Comparison of ENCODE assay signal across 8 cellular contexts in the genomic region with DNA sequence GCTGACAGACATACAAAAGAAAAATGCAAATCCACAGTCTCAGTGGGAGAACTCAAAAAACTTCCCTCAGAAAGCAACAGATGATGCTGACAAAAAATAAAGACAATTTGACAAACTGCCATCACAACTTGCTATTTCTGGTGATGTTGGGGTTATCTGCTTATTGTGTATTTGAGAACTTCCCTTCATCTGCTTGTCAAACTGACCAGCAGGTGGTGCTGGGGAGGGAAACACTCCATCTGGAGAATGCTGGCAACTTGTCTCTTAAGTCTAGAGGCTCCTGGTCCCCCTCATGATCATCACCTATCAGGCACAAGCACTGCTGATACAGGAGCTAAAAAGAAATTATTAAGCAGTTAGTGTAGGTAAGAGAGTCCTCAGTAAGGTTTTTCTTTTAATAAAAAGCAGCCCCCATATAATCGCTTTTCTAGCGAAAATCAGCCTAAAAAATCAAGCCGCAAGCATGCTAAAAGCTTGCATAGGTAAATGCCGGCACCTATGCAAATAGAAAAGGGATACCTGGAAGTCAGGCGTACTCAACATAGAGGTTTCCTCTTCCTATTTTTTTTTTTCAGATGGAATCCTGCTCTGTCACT. TPM values are rescaled to one million over a fixed set of nuclear protein-coding genes. Genes with fewer than 3 reads are reported as not detected.
A peak's percentile ranks its signal among the peaks of the same experiment; 100 is the strongest.
DNase-seq lines count a peak whose midpoint lies in the region; ATAC-seq, FAIRE-seq and TF ChIP-seq lines count a peak whose summit lies in the region.

No MANE protein-coding gene starts in this region.

- no peaks in the 10 kb centered on the region for H3K9me3 ChIP-seq in keratinocyte (ENCODE audit: control insufficient read depth, low read depth, low read length)

- peak; percentile 58 to 74 (median 62) for TF ChIP-seq CTCF in keratinocyte (optimal IDR thresholded peaks at IDR 0.05 in 1 of 3, IDR thresholded peaks at IDR 0.05 in 1 of 3, conservative IDR thresholded peaks at IDR 0.05 in 1 of 3; ENCODE audit: extremely low read depth in 1 of 3, insufficient read depth in 2 of 3, low read length in 3 of 3)

- FAIRE-seq in keratinocyte (lab: Jason Lieb, UNC), result peak; percentile 17

- no peak overlapping the region for H3K27ac ChIP-seq in keratinocyte (ENCODE audit: control insufficient read depth, insufficient read depth, low read length)

- no peak for ATAC-seq in GM21723 (IDR thresholded peaks at IDR 0.05; ENCODE audit: unreplicated experiment)

- dilution Hi-C loops in keratinocyte (cut with MboI; ENCODE audit: extremely low pct_ligation_motif_present, low sequenced_read_pairs), result no loop called here

- peak; percentile 36 for DNase-seq in NOMO-1 treated with DMSO at 0.1 percent for 48 hours (lab: John Stamatoyannopoulos, UW; ENCODE audit: unreplicated experiment)
- DNase-seq in NOMO-1 treated with dmso at 0.1 percent for 144 hours (lab: John Stamatoyannopoulos, UW; ENCODE audit: unreplicated experiment), result no peak
- DNase-seq in HUDEP-2 (lab: John Stamatoyannopoulos, UW; ENCODE audit: unreplicated experiment in 76 of 76), result peak in 49 of 76 experiments; percentile 2 to 62 (median 26)
- peak in 4 of 5 experiments; percentile 36 to 73 (median 54) for DNase-seq in T-helper 2 cell
- peak; percentile 65 for DNase-seq in astrocyte of the hippocampus (ENCODE audit: low read depth, low spot score)
- no peak for DNase-seq in keratinocyte (ENCODE audit: low read depth, low spot score)
- DNase-seq in stimulated activated CD4-positive, alpha-beta T cell treated with anti-CD3 and anti-CD28 coated beads, Interleukin-4, amount 100 ng/mL, for 48 hours (ENCODE audit: low read depth in 2 of 2), result peak; percentile 50 to 63

- H2AFZ ChIP-seq in keratinocyte (ENCODE audit: control insufficient read depth, low read length), result no peak overlapping the region

- H3K4me3 ChIP-seq in keratinocyte (ENCODE audit: control insufficient read depth in 2 of 3, extremely low read depth in 1 of 3, insufficient read depth in 2 of 3, low read depth in 1 of 3, low read length in 3 of 3), result no peak overlapping the region

- H3K79me2 ChIP-seq in keratinocyte (ENCODE audit: control insufficient read depth, insufficient read depth, low read length), result no peaks in the 10 kb centered on the region

- H3K27me3 ChIP-seq in keratinocyte (ENCODE audit: control insufficient read depth, extremely low read depth, insufficient read depth, low read length), result no peaks in the 10 kb centered on the region

- H3K4me1 ChIP-seq in keratinocyte (ENCODE audit: control insufficient read depth, extremely low read depth, insufficient read depth, low read length), result peaks cover 4% of the 10 kb centered on the region

- no peak overlapping the region for H3K9ac ChIP-seq in keratinocyte (ENCODE audit: control insufficient read depth, extremely low read depth, insufficient read depth, low read length)

- no peaks in the 10 kb centered on the region for H3K9me1 ChIP-seq in keratinocyte (ENCODE audit: control insufficient read depth, extremely low read depth, insufficient read depth, low read length)

- no peaks in the 10 kb centered on the region for H4K20me1 ChIP-seq in keratinocyte (ENCODE audit: control insufficient read depth, extremely low read depth, insufficient read depth, low read length)

- no peaks in the 10 kb centered on the region for H3K36me3 ChIP-seq in keratinocyte (ENCODE audit: control insufficient read depth in 2 of 2, extremely low read depth in 1 of 2, insufficient read depth in 2 of 2, low read length in 2 of 2)

- no peak overlapping the region for H3K4me2 ChIP-seq in keratinocyte (ENCODE audit: control insufficient read depth, extremely low read depth, insufficient read depth, low read depth, low read length)

RNA-seq across cellular contexts. Expression of a gene that starts 9.8 kb away (rescaled TPM):
- 0.54 to 5.3 TPM (median 4.9 TPM) in 3 replicates for polyA plus RNA-seq in keratinocyte
- polyA plus RNA-seq in keratinocyte (2011; ENCODE audit: low read depth), result 0.15 TPM
- polyA plus RNA-seq in keratinocyte (2011; cell fraction: cytosol; rRNA removed), result 0.66 and 1.9 TPM in 2 replicates
- polyA plus RNA-seq in keratinocyte (2011; cell fraction: nucleus; rRNA removed), result 0.64 and 1.1 TPM in 2 replicates
- polyA plus RNA-seq in keratinocyte (2012; ENCODE audit: low replicate concordance), result 0.11 and 5.4 TPM in 2 replicates
- polyA minus RNA-seq in keratinocyte, result 0.53 to 9.1 TPM (median 2.4 TPM) in 3 replicates
- polyA minus RNA-seq in keratinocyte (2011; cell fraction: cytosol; rRNA and poly(A)+ RNA removed), result 1.3 TPM
- 0.62 and 1.3 TPM in 2 replicates for polyA minus RNA-seq in keratinocyte (2011; cell fraction: nucleus; rRNA and poly(A)+ RNA removed)

RNA-seq across cellular contexts. Expression of a gene that starts 11.1 kb away (rescaled TPM):
- not detected in 3 replicates for polyA plus RNA-seq in keratinocyte
- polyA plus RNA-seq in keratinocyte (2011; ENCODE audit: low read depth), result not detected
- not detected in 2 replicates for polyA plus RNA-seq in keratinocyte (2011; cell fraction: cytosol; rRNA removed)
- polyA plus RNA-seq in keratinocyte (2011; cell fraction: nucleus; rRNA removed), result not detected in 2 replicates
- not detected in 2 replicates for polyA plus RNA-seq in keratinocyte (2012; ENCODE audit: low replicate concordance)
- polyA minus RNA-seq in keratinocyte, result not detected in 3 replicates
- not detected for polyA minus RNA-seq in keratinocyte (2011; cell fraction: cytosol; rRNA and poly(A)+ RNA removed)
- polyA minus RNA-seq in keratinocyte (2011; cell fraction: nucleus; rRNA and poly(A)+ RNA removed), result not detected in 2 replicates

RNA-seq across cellular contexts. Expression of a gene that starts 45.4 kb away (rescaled TPM):
- polyA plus RNA-seq in keratinocyte, result 15.9 to 21.0 TPM (median 18.1 TPM) in 3 replicates
- 8.7 TPM for polyA plus RNA-seq in keratinocyte (2011; ENCODE audit: low read depth)
- polyA plus RNA-seq in keratinocyte (2011; cell fraction: cytosol; rRNA removed), result 6.4 and 17.5 TPM in 2 replicates
- polyA plus RNA-seq in keratinocyte (2011; cell fraction: nucleus; rRNA removed), result 29.7 and 35.6 TPM in 2 replicates
- 10.5 and 13.5 TPM in 2 replicates for polyA plus RNA-seq in keratinocyte (2012; ENCODE audit: low replicate concordance)
- polyA minus RNA-seq in keratinocyte, result 6.6 to 20.5 TPM (median 9.4 TPM) in 3 replicates
- 8.4 TPM for polyA minus RNA-seq in keratinocyte (2011; cell fraction: cytosol; rRNA and poly(A)+ RNA removed)
- 10.1 and 17.4 TPM in 2 replicates for polyA minus RNA-seq in keratinocyte (2011; cell fraction: nucleus; rRNA and poly(A)+ RNA removed)

Comparison
In these comparisons a context has a peak if more than half of its experiments do, and no peak if none do; other contexts are left out.
1. DNase-seq: peak in NOMO-1 treated with DMSO at 0.1 percent for 48 hours (single experiment), HUDEP-2 (49 of 76), T-helper 2 cell (4 of 5), astrocyte of the hippocampus (single experiment) and stimulated activated CD4-positive, alpha-beta T cell treated with anti-CD3 and anti-CD28 coated beads, Interleukin-4, amount 100 ng/mL, for 48 hours (2 of 2); none in NOMO-1 treated with dmso at 0.1 percent for 144 hours (single experiment) and keratinocyte (single experiment).